Comparison of ENCODE assay signal across 14 cellular contexts in the genomic region with DNA sequence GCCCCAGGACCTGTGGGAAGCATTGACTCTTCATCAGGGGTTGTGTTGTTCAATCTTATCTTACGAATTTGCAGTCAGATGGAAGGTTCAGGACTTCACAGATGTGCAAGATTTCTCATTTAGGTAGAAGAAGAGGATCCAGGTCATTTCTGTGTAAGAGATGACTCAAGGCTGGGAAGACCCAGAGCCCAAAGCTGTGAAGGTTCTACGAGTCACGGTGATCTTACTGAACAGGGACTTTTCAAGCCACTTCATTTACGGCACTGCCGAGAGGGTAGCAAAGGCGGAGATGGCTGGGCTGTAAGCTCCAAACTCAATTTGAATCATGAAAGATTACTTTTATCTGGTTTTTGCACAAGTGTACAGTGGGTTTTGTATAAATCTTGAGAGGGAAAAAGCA.
A peak's percentile ranks its signal among the peaks of the same experiment; 100 is the strongest.
DNase-seq lines count a peak whose midpoint lies in the region; ATAC-seq, FAIRE-seq and TF ChIP-seq lines count a peak whose summit lies in the region.
"Had no signal": no experiment of that assay in that cellular context is flagged by ENCODE, and none has a peak within 500 bp of the region (broad histone marks: within the 10 kb centered on the region; RNA-seq: fewer than 3 reads in every experiment).

No MANE protein-coding gene starts in this region.

- H3K36me3 Mint-ChIP-seq in natural killer cell treated with Interleukin-12 subunit alpha and Interleukin-12 subunit beta and Interleukin-15 and Interleukin-18, amount 100 ng/mL, for 72 hours: peaks cover 4% of the 10 kb centered on the region
- no peaks in the 10 kb centered on the region for H3K36me3 Mint-ChIP-seq in natural killer cell
- H3K36me3 Mint-ChIP-seq: naive B cell had no signal

- H3K9me3 Mint-ChIP-seq in natural killer cell treated with Interleukin-12 subunit alpha and Interleukin-12 subunit beta and Interleukin-15 and Interleukin-18, amount 100 ng/mL, for 72 hours: no peaks in the 10 kb centered on the region
- peaks cover 0 to 2% of the 10 kb centered on the region in 2 donors for H3K9me3 Mint-ChIP-seq in natural killer cell
- H3K9me3 Mint-ChIP-seq in stimulated activated naive CD8-positive, alpha-beta T cell treated with anti-CD3 and anti-CD28 coated beads, Interleukin-15, amount 100 ng/mL, for 72 hours: no peaks in the 10 kb centered on the region

- H3K27me3 Mint-ChIP-seq in natural killer cell treated with Interleukin-12 subunit alpha and Interleukin-12 subunit beta and Interleukin-15 and Interleukin-18, amount 100 ng/mL, for 72 hours: peaks cover 17 to 18% of the 10 kb centered on the region in 2 donors
- peaks cover 11 to 29% of the 10 kb centered on the region in 2 donors for H3K27me3 Mint-ChIP-seq in natural killer cell (ENCODE audit: low read depth in 2 of 2)
- peaks cover 12% of the 10 kb centered on the region for H3K27me3 Mint-ChIP-seq in stimulated activated naive CD8-positive, alpha-beta T cell treated with anti-CD3 and anti-CD28 coated beads, Interleukin-15, amount 100 ng/mL, for 72 hours

- TF ChIP-seq CTCF in natural killer cell (IDR thresholded peaks at IDR 0.05): no peak

- peaks cover 11 to 12% of the 10 kb centered on the region in 2 donors for H3K4me1 Mint-ChIP-seq in natural killer cell treated with Interleukin-12 subunit alpha and Interleukin-12 subunit beta and Interleukin-15 and Interleukin-18, amount 100 ng/mL, for 72 hours (ENCODE audit: low read depth in 2 of 2)
- no peaks in the 10 kb centered on the region for H3K4me1 Mint-ChIP-seq in natural killer cell
- no peaks in the 10 kb centered on the region for H3K4me1 Mint-ChIP-seq in stimulated activated naive CD8-positive, alpha-beta T cell treated with anti-CD3 and anti-CD28 coated beads, Interleukin-15, amount 100 ng/mL, for 72 hours
- H3K4me1 Mint-ChIP-seq: naive B cell had no signal

- H3K27ac Mint-ChIP-seq in natural killer cell treated with Interleukin-12 subunit alpha and Interleukin-12 subunit beta and Interleukin-15 and Interleukin-18, amount 100 ng/mL, for 72 hours: peak overlapping the region; percentile 73 to 83
- H3K27ac Mint-ChIP-seq in natural killer cell: no peak overlapping the region
- H3K27ac Mint-ChIP-seq in stimulated activated naive CD8-positive, alpha-beta T cell treated with anti-CD3 and anti-CD28 coated beads, Interleukin-15, amount 100 ng/mL, for 72 hours: no peak overlapping the region
- H3K27ac Mint-ChIP-seq: naive B cell had no signal

- FAIRE-seq in frontal cortex (lab: Jason Lieb, UNC): no peak
- FAIRE-seq: G401.6, islet of Langerhans had no signal

- H3K4me3 Mint-ChIP-seq in natural killer cell treated with Interleukin-12 subunit alpha and Interleukin-12 subunit beta and Interleukin-15 and Interleukin-18, amount 100 ng/mL, for 72 hours: peak overlapping the region; percentile 40
- H3K4me3 Mint-ChIP-seq in natural killer cell: no peak overlapping the region
- no peak overlapping the region for H3K4me3 Mint-ChIP-seq in stimulated activated naive CD8-positive, alpha-beta T cell treated with anti-CD3 and anti-CD28 coated beads, Interleukin-15, amount 100 ng/mL, for 72 hours
- H3K4me3 Mint-ChIP-seq: naive B cell had no signal

- DNase-seq in natural killer cell treated with Interleukin-12 subunit alpha and Interleukin-12 subunit beta and Interleukin-15 and Interleukin-18, amount 100 ng/mL, for 72 hours (ENCODE audit: low spot score): no peak
- no peak for DNase-seq in natural killer cell
- DNase-seq in stimulated activated naive CD8-positive, alpha-beta T cell treated with anti-CD3 and anti-CD28 coated beads, Interleukin-15, amount 100 ng/mL, for 72 hours: no peak
- DNase-seq in frontal cortex (ENCODE audit: low spot score in 2 of 2): no peak
- DNase-seq in activated effector memory CD4-positive, alpha-beta T cell treated with Interleukin-2 at 50 U/mL for 16 hours: no peak
- DNase-seq: activated CD8-positive, alpha-beta memory T cell treated with anti-CD3 and anti-CD28 coated beads, Interleukin-2, amount 50 U/mL, for 48 hours; GOT3; naive B cell; NCI-H1436 had no signal

- intact Hi-C loops in natural killer cell (cut with micrococcal nuclease): no loop called here

- peak; percentile 66 to 83 for ATAC-seq in natural killer cell treated with Interleukin-12 subunit alpha and Interleukin-12 subunit beta and Interleukin-15 and Interleukin-18, amount 100 ng/mL, for 72 hours
- ATAC-seq in natural killer cell: no peak
- peak; percentile 69 for ATAC-seq in GM21619 (IDR thresholded peaks at IDR 0.05; ENCODE audit: unreplicated experiment)
- peak; percentile 73 for ATAC-seq in HG03432 (IDR thresholded peaks at IDR 0.05; ENCODE audit: unreplicated experiment)
- peak; percentile 39 for ATAC-seq in stimulated activated naive CD8-positive, alpha-beta T cell treated with anti-CD3 and anti-CD28 coated beads, Interleukin-15, amount 100 ng/mL, for 72 hours
- ATAC-seq in esophagus mucosa: no peak

Comparison
In these comparisons a context has a peak if more than half of its experiments do, and no peak if none do; other contexts are left out.
1. ATAC-seq: peak in natural killer cell treated with Interleukin-12 subunit alpha and Interleukin-12 subunit beta and Interleukin-15 and Interleukin-18, amount 100 ng/mL, for 72 hours (2 of 2), GM21619 (single experiment), HG03432 (single experiment) and stimulated activated naive CD8-positive, alpha-beta T cell treated with anti-CD3 and anti-CD28 coated beads, Interleukin-15, amount 100 ng/mL, for 72 hours (single experiment); none in natural killer cell (0 of 3) and esophagus mucosa (single experiment).
2. H3K27ac Mint-ChIP-seq: peak in natural killer cell treated with Interleukin-12 subunit alpha and Interleukin-12 subunit beta and Interleukin-15 and Interleukin-18, amount 100 ng/mL, for 72 hours (2 of 2); none in natural killer cell (0 of 2) and stimulated activated naive CD8-positive, alpha-beta T cell treated with anti-CD3 and anti-CD28 coated beads, Interleukin-15, amount 100 ng/mL, for 72 hours (0 of 2).